Comparison of ENCODE assay signal across 19 cellular contexts in genomic region chr16:67036323-67036741, GRCh38. TPM values are rescaled to one million over a fixed set of nuclear protein-coding genes. Genes with fewer than 3 reads are reported as not detected.
DNase-seq lines count a peak whose midpoint lies in the region; ATAC-seq and TF ChIP-seq lines count a peak whose summit lies in the region.
"Had no signal": no experiment of that assay in that cellular context is flagged by ENCODE, and none has a peak within 500 bp of the region (broad histone marks: within the 10 kb centered on the region; RNA-seq: fewer than 3 reads in every experiment).

No MANE protein-coding gene starts in this region.

- no peak overlapping the region for H3K27ac ChIP-seq in right atrium auricular region
- H3K27ac ChIP-seq in VCaP, result peak overlapping the region; percentile 61
- H3K27ac ChIP-seq in suprapubic skin, result no peak overlapping the region
- H3K27ac ChIP-seq: vagina had no signal

- H3K4me3 Mint-ChIP-seq in glutamatergic neuron (ENCODE audit: unreplicated experiment) (peak overlapping the region; percentile 88), T-cell (no peak overlapping the region)
- H3K4me3 Mint-ChIP-seq: activated CD4-positive, alpha-beta memory T cell treated with anti-CD3 and anti-CD28 coated beads for 36 hours; activated naive CD8-positive, alpha-beta T cell treated with anti-CD3 and anti-CD28 coated beads, Interleukin-2, amount 10 ng/mL, durations not matched to agents 7 days and 5 days; activated T-cell treated with anti-CD3 and anti-CD28 coated beads, Interleukin-2, amount 50 U/mL, for 72 hours had no signal

- no peak for TF ChIP-seq CTCF in right atrium auricular region (IDR thresholded peaks at IDR 0.05)
- TF ChIP-seq CTCF in VCaP (conservative IDR thresholded peaks at IDR 0.05), result no peak
- no peak for TF ChIP-seq CTCF in glutamatergic neuron (IDR thresholded peaks at IDR 0.05; ENCODE audit: partially characterized antibody, unreplicated experiment)
- no peak for TF ChIP-seq CTCF in suprapubic skin (IDR thresholded peaks at IDR 0.05)

- H3K36me3 Mint-ChIP-seq in glutamatergic neuron (ENCODE audit: unreplicated experiment), result no peaks in the 10 kb centered on the region
- H3K36me3 Mint-ChIP-seq in T-cell, result peaks cover 33% of the 10 kb centered on the region

- H3K27me3 Mint-ChIP-seq in glutamatergic neuron (ENCODE audit: unreplicated experiment) (peaks cover 3% of the 10 kb centered on the region), T-cell (no peaks in the 10 kb centered on the region)
- H3K27me3 Mint-ChIP-seq: activated CD4-positive, alpha-beta memory T cell treated with anti-CD3 and anti-CD28 coated beads for 36 hours; activated naive CD8-positive, alpha-beta T cell treated with anti-CD3 and anti-CD28 coated beads, Interleukin-2, amount 10 ng/mL, durations not matched to agents 7 days and 5 days had no signal

- peaks cover 8% of the 10 kb centered on the region for H3K9me3 Mint-ChIP-seq in glutamatergic neuron (ENCODE audit: unreplicated experiment)
- no peaks in the 10 kb centered on the region for H3K9me3 Mint-ChIP-seq in T-cell
- H3K9me3 Mint-ChIP-seq: activated CD4-positive, alpha-beta memory T cell treated with anti-CD3 and anti-CD28 coated beads for 36 hours; activated naive CD8-positive, alpha-beta T cell treated with anti-CD3 and anti-CD28 coated beads, Interleukin-2, amount 10 ng/mL, durations not matched to agents 7 days and 5 days; activated T-cell treated with anti-CD3 and anti-CD28 coated beads, Interleukin-2, amount 50 U/mL, for 72 hours had no signal

- no peaks in the 10 kb centered on the region for H3K27me3 ChIP-seq in right atrium auricular region
- no peaks in the 10 kb centered on the region for H3K27me3 ChIP-seq in suprapubic skin
- H3K27me3 ChIP-seq: vagina had no signal

- H3K4me3 ChIP-seq in right atrium auricular region, result no peak overlapping the region
- H3K4me3 ChIP-seq in suprapubic skin, result no peak overlapping the region
- H3K4me3 ChIP-seq: vagina had no signal

- H3K36me3 ChIP-seq in right atrium auricular region (peaks cover 12% of the 10 kb centered on the region), suprapubic skin (peaks cover 15% of the 10 kb centered on the region)

- DNase-seq in right atrium auricular region (ENCODE audit: low spot score) (peak; percentile 16), Right ventricle myocardium inferior (ENCODE audit: missing footprints) (no peak), glutamatergic neuron (peak; percentile 68), suprapubic skin (ENCODE audit: low spot score in 2 of 2) (no peak), T-cell (no peak)
- no peak for DNase-seq in activated effector memory CD4-positive, alpha-beta T cell treated with Interleukin-2 at 50 U/mL for 16 hours
- DNase-seq: activated CD4-positive, alpha-beta memory T cell treated with anti-CD3 and anti-CD28 coated beads for 36 hours; activated naive CD8-positive, alpha-beta T cell treated with anti-CD3 and anti-CD28 coated beads, Interleukin-2, amount 10 ng/mL, durations not matched to agents 7 days and 5 days; activated T-cell treated with anti-CD3 and anti-CD28 coated beads, Interleukin-2, amount 50 U/mL, for 72 hours; H7; hypothalamus; kidney glomerular epithelial cell; NCI-H187 treated with DMSO at 0.1 percent for 48 hours; NCI-H526; stimulated activated CD4-positive, alpha-beta T cell treated with anti-CD3 and anti-CD28 coated beads, Interleukin-1b, Interleukin-23, amount 100 ng/mL, for 48 hours had no signal

- H3K4me1 ChIP-seq in right atrium auricular region (peaks cover 0 to 22% of the 10 kb centered on the region in 2 donors), suprapubic skin (peaks cover 32% of the 10 kb centered on the region)

- no peak for TF ChIP-seq POLR2A in suprapubic skin (IDR thresholded peaks at IDR 0.05)

- CTCF ChIA-PET in T-cell (lab: Charles Lee), result interaction anchor here in 1 of 2 donors (0.8 to 1.0 kb wide), 2 partner anchors 18 to 23 kb away, joined by 3 read pairs; no protein-coding TSS in a partner anchor

- ATAC-seq in Right ventricle myocardium inferior (no peak), GM21360 (IDR thresholded peaks at IDR 0.05; ENCODE audit: unreplicated experiment) (no peak), T-cell (replicated peaks in 1 of 4) (no peak)
- ATAC-seq: activated T-cell treated with anti-CD3 and anti-CD28 coated beads, Interleukin-2, amount 50 U/mL, for 72 hours; sciatic nerve had no signal

- intact Hi-C loops in Right ventricle myocardium inferior (cut with DNase I), result no loop called here

- H3K4me1 Mint-ChIP-seq in glutamatergic neuron (ENCODE audit: low read depth, unreplicated experiment), result peaks cover 47% of the 10 kb centered on the region
- H3K4me1 Mint-ChIP-seq in T-cell, result peaks cover 58 to 76% (median 68%) of the 10 kb centered on the region in 3 donors

- no peaks in the 10 kb centered on the region for H3K9me3 ChIP-seq in right atrium auricular region
- H3K9me3 ChIP-seq in suprapubic skin, result no peaks in the 10 kb centered on the region
- H3K9me3 ChIP-seq: vagina had no signal

- WGBS in suprapubic skin, result 59% methylated on average over 5 of the region's 5 CpGs

- TF ChIP-seq EP300 in suprapubic skin (IDR thresholded peaks at IDR 0.05), result no peak

- H3K27ac Mint-ChIP-seq in glutamatergic neuron (ENCODE audit: unreplicated experiment) (peak overlapping the region; percentile 98), T-cell (no peak overlapping the region)
- H3K27ac Mint-ChIP-seq: activated CD4-positive, alpha-beta memory T cell treated with anti-CD3 and anti-CD28 coated beads for 36 hours; activated naive CD8-positive, alpha-beta T cell treated with anti-CD3 and anti-CD28 coated beads, Interleukin-2, amount 10 ng/mL, durations not matched to agents 7 days and 5 days; activated T-cell treated with anti-CD3 and anti-CD28 coated beads, Interleukin-2, amount 50 U/mL, for 72 hours had no signal

- POLR2A ChIA-PET in T-cell (lab: Charles Lee), result no interaction called here

RNA-seq across cellular contexts. Expression of gene CBFB, which starts 7.4 kb away (rescaled TPM):
- total RNA-seq in right atrium auricular region (10 to 100 TPM; 25.7 to 49.3 TPM), Right ventricle myocardium inferior (22.0 TPM), glutamatergic neuron (ENCODE audit: unreplicated experiment) (168 TPM), suprapubic skin (10 to 100 TPM; 28.2 to 68.3 (median 46.6) TPM), T-cell (100 to 1,000 TPM in 2 of 5 donors, 10 to 100 TPM in 3; 80.0 to 115 (median 96.5) TPM)

RNA-seq across cellular contexts. Expression of gene CES4A, which starts 47.9 kb away (rescaled TPM):
- 10 to 100 TPM in 1 of 2 donors, 1 to 10 TPM in 1; 7.8 to 20.6 TPM for total RNA-seq in right atrium auricular region
- 4.6 TPM for total RNA-seq in Right ventricle myocardium inferior
- total RNA-seq in glutamatergic neuron (ENCODE audit: unreplicated experiment), result 3.6 TPM
- total RNA-seq in suprapubic skin, result 100 to 1,000 TPM in 2 of 4 donors, 10 to 100 TPM in 2; 47.2 to 148 (median 99.9) TPM
- total RNA-seq in T-cell, result 10 to 100 TPM; 12.4 to 20.7 (median 17.0) TPM

Comparison
In these comparisons a context has a peak if more than half of its experiments do, and no peak if none do; other contexts are left out.
1. DNase-seq: peak in right atrium auricular region (single experiment) and glutamatergic neuron (single experiment); none in Right ventricle myocardium inferior (single experiment), activated effector memory CD4-positive, alpha-beta T cell treated with Interleukin-2 at 50 U/mL for 16 hours (single experiment), suprapubic skin (0 of 2) and T-cell (0 of 34).